ENCODE assay signal across 17 cellular contexts in genomic region chr5:80249876-80250275, GRCh38. TPM values are rescaled to one million over a fixed set of nuclear protein-coding genes. Genes with fewer than 3 reads are reported as not detected.
A peak's percentile ranks its signal among the peaks of the same experiment; 100 is the strongest.
DNase-seq lines count a peak whose midpoint lies in the region; ATAC-seq and TF ChIP-seq lines count a peak whose summit lies in the region.
"Had no signal": no experiment of that assay in that cellular context is flagged by ENCODE, and none has a peak within 500 bp of the region (broad histone marks: within the 10 kb centered on the region; RNA-seq: fewer than 3 reads in every experiment).

No MANE protein-coding gene starts in this region.

- H2BK12ac ChIP-seq in mesenchymal stem cell (ENCODE audit: low read length in 2 of 2): no peak overlapping the region

- peaks cover 5 to 42% (median 13%) of the 10 kb centered on the region in 3 donors for H3K36me3 Mint-ChIP-seq in CD8-positive, alpha-beta memory T cell
- H3K36me3 Mint-ChIP-seq in activated CD8-positive, alpha-beta T cell treated with anti-CD3 and anti-CD28 coated beads, Interleukin-2, amount 10 ng/mL, durations not matched to agents 7 days and 5 days (ENCODE audit: low read depth): peaks cover 56% of the 10 kb centered on the region

- no peak overlapping the region for H4K91ac ChIP-seq in mesenchymal stem cell (ENCODE audit: low read length)

- no peak overlapping the region for H2BK120ac ChIP-seq in mesenchymal stem cell (ENCODE audit: low read depth, low read length)

- CTCF ChIA-PET in CD8-positive, alpha-beta memory T cell (lab: Charles Lee): interaction anchor here (1.2 kb wide), 2 partner anchors 9 to 36 kb away, joined by 3 read pairs; no protein-coding TSS in a partner anchor
- CTCF ChIA-PET in activated CD8-positive, alpha-beta T cell treated with anti-CD3 and anti-CD28 coated beads, Interleukin-2, amount 10 ng/mL, durations not matched to agents 7 days and 5 days (lab: Charles Lee): interaction anchor here (0.7 to 1.5 kb wide), 4 partner anchors 11 to 158 kb away, joined by 3 to 6 read pairs (median 4); no protein-coding TSS in a partner anchor

- H3K4me3 ChIP-seq in CD8-positive, alpha-beta memory T cell (ENCODE audit: low read length): no peak overlapping the region
- no peak overlapping the region for H3K4me3 ChIP-seq in mesenchymal stem cell (ENCODE audit: insufficient read depth in 1 of 2, low read depth in 1 of 2, low read length in 2 of 2)
- H3K4me3 ChIP-seq: lower lobe of right lung had no signal

- POLR2A ChIA-PET in CD8-positive, alpha-beta memory T cell (lab: Charles Lee): interaction anchor here (0.6 kb wide), 1 partner anchor 148 kb away, joined by 6 read pairs; no protein-coding TSS in a partner anchor
- POLR2A ChIA-PET in activated CD8-positive, alpha-beta T cell treated with anti-CD3 and anti-CD28 coated beads, Interleukin-2, amount 10 ng/mL, durations not matched to agents 7 days and 5 days (lab: Charles Lee): interaction anchor here (0.5 kb wide), 1 partner anchor 69 kb away, joined by 3 read pairs; no protein-coding TSS in a partner anchor

- H3K79me1 ChIP-seq in mesenchymal stem cell (replicated peaks; ENCODE audit: low read length, poor library complexity, severe bottlenecking): peaks cover 28% of the 10 kb centered on the region

- H2BK5ac ChIP-seq in mesenchymal stem cell (ENCODE audit: low read depth, low read length, poor library complexity, severe bottlenecking): no peak overlapping the region

- peak overlapping the region in 5 of 8 donors; percentile 14 to 77 (median 70) for H3K27ac Mint-ChIP-seq in CD8-positive, alpha-beta memory T cell
- peak overlapping the region; percentile 12 for H3K27ac Mint-ChIP-seq in activated CD8-positive, alpha-beta T cell treated with anti-CD3 and anti-CD28 coated beads, Interleukin-2, amount 10 ng/mL, durations not matched to agents 7 days and 5 days
- H3K27ac Mint-ChIP-seq: naive B cell had no signal

- no peaks in the 10 kb centered on the region for H3K27me3 ChIP-seq in CD8-positive, alpha-beta memory T cell (ENCODE audit: insufficient read depth, low read length, poor library complexity, severe bottlenecking)
- no peaks in the 10 kb centered on the region for H3K27me3 ChIP-seq in mesenchymal stem cell (ENCODE audit: control insufficient read depth in 1 of 2, insufficient read depth in 1 of 2, low read length in 2 of 2)

- peaks cover 74 to 90% (median 87%) of the 10 kb centered on the region in 3 donors for H3K4me1 Mint-ChIP-seq in CD8-positive, alpha-beta memory T cell
- peaks cover 82% of the 10 kb centered on the region for H3K4me1 Mint-ChIP-seq in activated CD8-positive, alpha-beta T cell treated with anti-CD3 and anti-CD28 coated beads, Interleukin-2, amount 10 ng/mL, durations not matched to agents 7 days and 5 days (ENCODE audit: low read depth)

- no peak for DNase-seq in CD8-positive, alpha-beta memory T cell
- no peak for DNase-seq in activated CD8-positive, alpha-beta T cell treated with anti-CD3 and anti-CD28 coated beads, Interleukin-2, amount 10 ng/mL, durations not matched to agents 7 days and 5 days
- peak; percentile 11 for DNase-seq in mesenchymal stem cell
- DNase-seq in NCI-H2107 treated with DMSO at 0.1 percent for 48 hours (lab: John Stamatoyannopoulos, UW; ENCODE audit: unreplicated experiment): no peak
- no peak for DNase-seq in NCI-H524 treated with DMSO at 0.1 percent for 48 hours (lab: John Stamatoyannopoulos, UW)
- DNase-seq: central memory CD4-positive, alpha-beta T cell; DND-41; effector memory CD4-positive, alpha-beta T cell; KBM-7; lower lobe of right lung; naive B cell; NCI-H1048; NCI-H2107; stimulated activated CD4-positive, alpha-beta T cell treated with anti-CD3 and anti-CD28 coated beads, Interleukin-2, amount 100 ng/mL, for 48 hours had no signal

- no peaks in the 10 kb centered on the region for H3K9me3 ChIP-seq in CD8-positive, alpha-beta memory T cell (ENCODE audit: low read length)
- no peaks in the 10 kb centered on the region for H3K9me3 ChIP-seq in mesenchymal stem cell (ENCODE audit: control insufficient read depth, low read length)
- H3K9me3 ChIP-seq: lower lobe of right lung had no signal

- no peaks in the 10 kb centered on the region for H3K36me3 ChIP-seq in CD8-positive, alpha-beta memory T cell (ENCODE audit: insufficient read depth, low read length)
- no peaks in the 10 kb centered on the region for H3K36me3 ChIP-seq in mesenchymal stem cell (ENCODE audit: control insufficient read depth in 1 of 2, insufficient read depth in 2 of 2, low read depth in 1 of 2, low read length in 2 of 2)
- H3K36me3 ChIP-seq: lower lobe of right lung had no signal

- 92% methylated on average over 1 of the region's 1 CpG for WGBS in mesenchymal stem cell

- peak overlapping the region in 4 of 7 donors; percentile 0 to 68 (median 30) for H3K4me3 Mint-ChIP-seq in CD8-positive, alpha-beta memory T cell
- no peak overlapping the region for H3K4me3 Mint-ChIP-seq in activated CD8-positive, alpha-beta T cell treated with anti-CD3 and anti-CD28 coated beads, Interleukin-2, amount 10 ng/mL, durations not matched to agents 7 days and 5 days

- H3K14ac ChIP-seq in mesenchymal stem cell (ENCODE audit: low read length in 2 of 2): no peak overlapping the region

- H2AFZ ChIP-seq in mesenchymal stem cell (ENCODE audit: low read depth, low read length): no peak overlapping the region

- peaks cover 0 to 2% (median 1%) of the 10 kb centered on the region in 5 donors for H3K9me3 Mint-ChIP-seq in CD8-positive, alpha-beta memory T cell
- no peaks in the 10 kb centered on the region for H3K9me3 Mint-ChIP-seq in activated CD8-positive, alpha-beta T cell treated with anti-CD3 and anti-CD28 coated beads, Interleukin-2, amount 10 ng/mL, durations not matched to agents 7 days and 5 days (ENCODE audit: insufficient read depth)

- TF ChIP-seq CTCF in C4-2B (conservative IDR thresholded peaks at IDR 0.05): no peak

- H3K4ac ChIP-seq in mesenchymal stem cell (ENCODE audit: low read depth in 1 of 2, low read length in 2 of 2): no peak overlapping the region

- no peak overlapping the region for H2BK15ac ChIP-seq in mesenchymal stem cell (ENCODE audit: low read depth, poor library complexity, severe bottlenecking)

- no peaks in the 10 kb centered on the region for H3K27me3 Mint-ChIP-seq in CD8-positive, alpha-beta memory T cell
- no peaks in the 10 kb centered on the region for H3K27me3 Mint-ChIP-seq in activated CD8-positive, alpha-beta T cell treated with anti-CD3 and anti-CD28 coated beads, Interleukin-2, amount 10 ng/mL, durations not matched to agents 7 days and 5 days (ENCODE audit: low read depth)
- H3K27me3 Mint-ChIP-seq: naive B cell had no signal

- no peak overlapping the region for H2AK5ac ChIP-seq in mesenchymal stem cell (ENCODE audit: low read length, severe bottlenecking)

- H3K27ac ChIP-seq in C4-2B (peak overlapping the region; percentile 83), mesenchymal stem cell (ENCODE audit: low read length, poor library complexity, severe bottlenecking) (no peak overlapping the region)
- no peak overlapping the region for H3K27ac ChIP-seq in CD8-positive, alpha-beta memory T cell (ENCODE audit: low read depth, low read length)
- H3K27ac ChIP-seq: lower lobe of right lung had no signal

- no peak overlapping the region for H3K23ac ChIP-seq in mesenchymal stem cell (ENCODE audit: low read length in 2 of 2)

- H3K18ac ChIP-seq in mesenchymal stem cell (ENCODE audit: low read depth in 1 of 2, low read length in 2 of 2): no peak overlapping the region

- no peak overlapping the region for H3K9ac ChIP-seq in mesenchymal stem cell (ENCODE audit: low read length)

- ATAC-seq in activated CD8-positive, alpha-beta T cell treated with anti-CD3 and anti-CD28 coated beads, Interleukin-2, amount 10 ng/mL, durations not matched to agents 7 days and 5 days: no peak
- no peak for ATAC-seq in HG02885 (IDR thresholded peaks at IDR 0.05; ENCODE audit: poor library complexity, unreplicated experiment)
- ATAC-seq: activated CD4-positive, CD25-positive, alpha-beta regulatory T cell treated with anti-CD3 and anti-CD28 coated beads, Interleukin-2, amount 50 U/mL, for 24 hours; lower lobe of right lung had no signal

- H4K8ac ChIP-seq in mesenchymal stem cell (ENCODE audit: low read length): no peak overlapping the region

- H3K4me2 ChIP-seq in mesenchymal stem cell (ENCODE audit: low read length, poor library complexity, severe bottlenecking): no peak overlapping the region

- H3K4me1 ChIP-seq in CD8-positive, alpha-beta memory T cell (ENCODE audit: insufficient read depth, low read length): peaks cover 72% of the 10 kb centered on the region
- H3K4me1 ChIP-seq in mesenchymal stem cell (ENCODE audit: control insufficient read depth, insufficient read depth, low read depth, low read length): peaks cover 5% of the 10 kb centered on the region

RNA-seq across cellular contexts. Expression of gene SERINC5, which starts 6.0 kb away (rescaled TPM):
- 10 to 100 TPM; 32.9 to 33.3 TPM for total RNA-seq in CD8-positive, alpha-beta memory T cell
- polyA plus RNA-seq in CD8-positive, alpha-beta memory T cell: 13.7 TPM
- 10 to 100 TPM; 52.5 to 54.5 TPM for total RNA-seq in activated CD8-positive, alpha-beta T cell treated with anti-CD3 and anti-CD28 coated beads, Interleukin-2, amount 10 ng/mL, durations not matched to agents 7 days and 5 days
- polyA plus RNA-seq in mesenchymal stem cell (2013, experiment 1 of 2): 6.8 TPM
- 7.0 TPM for polyA plus RNA-seq in mesenchymal stem cell (2013, experiment 2 of 2)
